ENCODE assay signal across 36 cellular contexts in the genomic region with DNA sequence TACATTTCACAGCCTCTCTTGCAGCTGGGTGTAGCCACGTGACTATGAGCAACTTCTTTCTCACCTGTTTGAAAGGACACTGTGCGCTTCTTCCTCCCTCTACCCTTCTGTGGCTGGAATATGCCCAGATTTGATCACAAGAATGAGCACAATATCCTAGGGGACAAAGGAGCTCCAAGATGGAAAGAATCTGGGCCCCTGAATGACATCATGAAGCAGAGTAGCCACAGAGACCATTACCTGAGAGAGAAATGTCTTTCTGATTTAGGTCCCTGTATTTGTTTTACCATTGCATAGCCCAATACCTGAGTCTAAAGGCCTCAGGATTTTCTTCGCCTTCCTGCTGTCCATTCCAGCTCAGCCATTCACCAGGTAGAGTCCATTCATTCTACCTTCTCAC. TPM values are rescaled to one million over a fixed set of nuclear protein-coding genes. Genes with fewer than 3 reads are reported as not detected.
"Had no signal": no experiment of that assay in that cellular context is flagged by ENCODE, and none has a peak within 500 bp of the region (broad histone marks: within the 10 kb centered on the region; RNA-seq: fewer than 3 reads in every experiment).

No MANE protein-coding gene starts in this region.

- ATAC-seq: activated CD8-positive, alpha-beta T cell treated with anti-CD3 and anti-CD28 coated beads for 36 hours; activated naive CD4-positive, alpha-beta T cell treated with anti-CD3 and anti-CD28 coated beads, Interleukin-2, amount 50 U/mL, for 72 hours; activated T-cell treated with anti-CD3 and anti-CD28 coated beads, Interleukin-2, amount 50 U/mL, for 4 hours; activated T-cell treated with anti-CD3 and anti-CD28 coated beads, Interleukin-2, amount 50 U/mL, for 72 hours; activated T-helper 17 cell treated with anti-CD3 and anti-CD28 coated beads, Interleukin-2, amount 50 U/mL, for 72 hours; body of pancreas had no signal

- H3K27me3 ChIP-seq: adrenal gland, body of pancreas, brain microvascular endothelial cell, breast epithelium had no signal

- DNase-seq: activated B cell treated with CpG ODN at 0.5 μM for 24 hours; activated CD4-positive, alpha-beta memory T cell treated with anti-CD3 and anti-CD28 coated beads for 36 hours; activated CD4-positive, alpha-beta T cell treated with anti-CD3 and anti-CD28 coated beads for 4 hours; activated CD4-positive, alpha-beta T cell treated with anti-CD3 and anti-CD28 coated beads, Interleukin-2, amount 10 ng/mL, durations not matched to agents 24 days and 14 days; activated CD4-positive, alpha-beta T cell treated with anti-CD3 and anti-CD28 coated beads, Interleukin-2, amount 50 U/mL, for 1 hour; activated CD4-positive, alpha-beta T cell treated with anti-CD3 and anti-CD28 coated beads, Interleukin-2, amount 50 U/mL, for 4 hours; activated CD4-positive, CD25-positive, alpha-beta regulatory T cell treated with anti-CD3 and anti-CD28 coated beads, Interleukin-2, amount 50 U/mL, for 72 hours; activated CD8-positive, alpha-beta memory T cell treated with anti-CD3 and anti-CD28 coated beads, Interleukin-2, amount 50 U/mL, for 4 hours; activated CD8-positive, alpha-beta T cell treated with anti-CD3 and anti-CD28 coated beads for 36 hours; activated effector memory CD4-positive, alpha-beta T cell treated with anti-CD3 and anti-CD28 coated beads, Interleukin-2, amount 50 U/mL, for 16 hours; activated gamma-delta T cell treated with Interleukin-2 at 50 U/mL for 16 hours; activated naive CD4-positive, alpha-beta T cell; activated naive CD4-positive, alpha-beta T cell treated with anti-CD3 and anti-CD28 coated beads for 36 hours; activated naive CD4-positive, alpha-beta T cell treated with anti-CD3 and anti-CD28 coated beads, Interleukin-2, amount 50 U/mL, for 16 hours; activated naive CD8-positive, alpha-beta T cell treated with anti-CD3 and anti-CD28 coated beads for 36 hours; activated T-cell treated with anti-CD3 and anti-CD28 coated beads for 4 hours; activated T-cell treated with anti-CD3 and anti-CD28 coated beads, Interleukin-2, amount 50 U/mL, for 1 hour; activated T-cell treated with anti-CD3 and anti-CD28 coated beads, Interleukin-2, amount 50 U/mL, for 4 hours; activated T-cell treated with anti-CD3 and anti-CD28 coated beads, Interleukin-2, amount 50 U/mL, for 72 hours; adrenal gland; amniotic stem cell; aorta; body of pancreas; brain microvascular endothelial cell; central memory CD4-positive, alpha-beta T cell; T-helper 2 cell; T-helper 9 cell had no signal

- FAIRE-seq: astrocyte, colon, TTC549 had no signal

- H3K4me1 ChIP-seq: adrenal gland, body of pancreas, breast epithelium had no signal

- H3K4me3 ChIP-seq: adrenal gland, body of pancreas, breast epithelium had no signal

- H3K9me3 ChIP-seq: adrenal gland, body of pancreas had no signal

- H3K27ac ChIP-seq: adrenal gland, body of pancreas, brain microvascular endothelial cell, breast epithelium, VCaP had no signal

- H3K36me3 ChIP-seq: adrenal gland, brain microvascular endothelial cell, breast epithelium had no signal

RNA-seq across cellular contexts. Expression of a gene that starts 15.4 kb away (rescaled TPM):
- total RNA-seq: activated B cell treated with CpG ODN at 0.5 μM for 24 hours; activated T-helper 1 cell treated with anti-CD3 and anti-CD28 coated beads, Interleukin-12 subunit alpha, Interleukin-12 subunit beta, Interleukin-2, Interleukin-4 antibody, amounts not matched to agents 30 ng/mL and 10 ng/mL and 1 ng/mL, durations not matched to agents 14 hours and 24 hours and 36 hours had no signal

RNA-seq across cellular contexts. Expression of a gene that starts 45.3 kb away (rescaled TPM):
- total RNA-seq: activated B cell treated with CpG ODN at 0.5 μM for 24 hours; activated CD4-positive, alpha-beta memory T cell treated with anti-CD3 and anti-CD28 coated beads for 36 hours; activated CD4-positive, alpha-beta T cell treated with anti-CD3 and anti-CD28 coated beads, Interleukin-2, amount 10 ng/mL, durations not matched to agents 24 days and 14 days; activated CD8-positive, alpha-beta memory T cell treated with anti-CD3 and anti-CD28 coated beads for 36 hours; activated CD8-positive, alpha-beta T cell treated with anti-CD3 and anti-CD28 coated beads for 36 hours; activated naive CD4-positive, alpha-beta T cell treated with anti-CD3 and anti-CD28 coated beads for 36 hours; activated naive CD4-positive, alpha-beta T cell treated with anti-CD3 and anti-CD28 coated beads, Interleukin-2, amount 50 U/mL, for 72 hours; activated naive CD8-positive, alpha-beta T cell treated with anti-CD3 and anti-CD28 coated beads for 36 hours; activated T-cell treated with anti-CD3 and anti-CD28 coated beads, Interleukin-2, amount 50 U/mL, for 4 hours; activated T-cell treated with anti-CD3 and anti-CD28 coated beads, Interleukin-2, amount 50 U/mL, for 72 hours; activated T-helper 1 cell treated with anti-CD3 and anti-CD28 coated beads, Interleukin-12 subunit alpha, Interleukin-12 subunit beta, Interleukin-2, Interleukin-4 antibody, amounts not matched to agents 30 ng/mL and 10 ng/mL and 1 ng/mL, durations not matched to agents 14 hours and 24 hours and 36 hours; activated T-helper 17 cell treated with anti-CD3 and anti-CD28 coated beads, Interleukin-2, amount 50 U/mL, for 72 hours had no signal
